ENCODE assay signal across 7 cellular contexts in the genomic region with DNA sequence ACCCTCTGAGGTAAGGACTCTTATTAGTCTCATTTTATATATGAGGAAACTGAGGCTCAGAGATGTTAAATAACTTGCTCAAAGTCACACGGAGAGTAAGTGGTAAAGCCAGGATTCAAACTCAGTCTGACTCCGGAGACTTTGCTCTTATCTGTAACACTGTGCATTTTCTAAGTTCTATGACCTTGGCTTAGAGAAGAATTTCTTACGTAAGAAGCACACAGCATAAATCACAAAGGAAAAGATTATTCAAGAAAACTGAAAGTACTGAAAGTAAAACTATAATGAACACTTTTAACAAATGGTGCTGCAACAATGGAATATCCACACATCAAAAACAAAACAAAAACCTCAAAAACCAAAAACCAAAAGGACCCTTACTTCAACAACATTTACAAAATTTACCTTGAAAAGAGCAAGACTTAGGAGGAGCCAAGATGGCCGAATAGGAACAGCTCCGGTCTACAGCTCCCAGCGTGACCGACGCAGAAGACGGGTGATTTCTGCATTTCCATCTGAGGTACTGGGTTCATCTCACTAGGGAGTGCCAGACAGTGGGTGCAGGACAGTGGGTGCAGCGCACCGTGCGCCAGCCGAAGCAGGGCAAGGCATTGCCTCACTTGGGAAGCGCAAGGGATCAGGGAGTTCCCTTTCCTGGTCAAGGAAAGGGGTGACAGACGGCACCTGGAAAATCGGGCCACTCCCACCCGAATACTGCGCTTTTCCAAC. TPM values are rescaled to one million over a fixed set of nuclear protein-coding genes. Genes with fewer than 3 reads are reported as not detected.
DNase-seq lines count a peak whose midpoint lies in the region; ATAC-seq, FAIRE-seq and TF ChIP-seq lines count a peak whose summit lies in the region.
"Not testable (repeated sequence)": the region's sequence is repeated elsewhere in the genome, so short reads cannot be mapped to it uniquely, and the experiment has no call there.

No MANE protein-coding gene starts in this region.

- WGBS in HepG2 (ENCODE audit: low lambda C conversion rate) = 76% methylated on average over 9 of the region's 18 CpGs

- peaks cover 72% of the 10 kb centered on the region for H3K4me1 Mint-ChIP-seq in activated CD4-positive, alpha-beta memory T cell treated with anti-CD3 and anti-CD28 coated beads for 36 hours (ENCODE audit: low read depth)
- peaks cover 38% of the 10 kb centered on the region for H3K4me1 Mint-ChIP-seq in activated T-helper 17 cell treated with anti-CD3 and anti-CD28 coated beads, Interleukin-2, amount 50 U/mL, for 72 hours
- peaks cover 66% of the 10 kb centered on the region for H3K4me1 Mint-ChIP-seq in activated naive CD8-positive, alpha-beta T cell treated with anti-CD3 and anti-CD28 coated beads, Interleukin-2, amount 50 U/mL, for 24 hours

- H2AFZ ChIP-seq in HepG2 (ENCODE audit: low read length) = not testable (repeated sequence)

- not testable (repeated sequence) for H3K4me2 ChIP-seq in HepG2 (ENCODE audit: low read depth, low read length)

- ATAC-seq in activated T-helper 17 cell treated with anti-CD3 and anti-CD28 coated beads, Interleukin-2, amount 50 U/mL, for 72 hours (replicated peaks) = not testable (repeated sequence)
- ATAC-seq in activated naive CD8-positive, alpha-beta T cell treated with anti-CD3 and anti-CD28 coated beads, Interleukin-2, amount 50 U/mL, for 24 hours = peak; percentile 36
- ATAC-seq in HepG2 (peak; percentile 41; the same call in 2 of the 3 replicates), omental fat pad (ENCODE audit: low FRiP score) (peak; percentile 64)

- not testable (repeated sequence) for H3K9me3 Mint-ChIP-seq in activated CD4-positive, alpha-beta memory T cell treated with anti-CD3 and anti-CD28 coated beads for 36 hours; activated T-helper 17 cell treated with anti-CD3 and anti-CD28 coated beads, Interleukin-2, amount 50 U/mL, for 72 hours; activated naive CD8-positive, alpha-beta T cell treated with anti-CD3 and anti-CD28 coated beads, Interleukin-2, amount 50 U/mL, for 24 hours

- BruUV-seq in HepG2 (replicated peaks; lab: Mats Ljungman, UMichigan) = not testable (repeated sequence)

- H3K27ac ChIP-seq in RWPE1 = peak overlapping the region; percentile 25; the same call in 1 of the 2 replicates
- not testable (repeated sequence) for H3K27ac ChIP-seq in HepG2 (ENCODE audit: extremely low read length, insufficient read depth, low read length)

- POLR2A ChIA-PET in RWPE1 (lab: Yijun Ruan, JAX; ENCODE audit: low non-redundant PET); activated CD4-positive, alpha-beta memory T cell treated with anti-CD3 and anti-CD28 coated beads for 36 hours (lab: Charles Lee); HepG2 (lab: Yijun Ruan, JAX): not testable (repeated sequence)

- not testable (repeated sequence) for TF ChIP-seq EP300 in HepG2 (IDR thresholded peaks at IDR 0.05; ENCODE audit: low read depth in 2 of 2, low read length in 2 of 2); HepG2 (CRISPR knock-in tag; IDR thresholded peaks at IDR 0.05; ENCODE audit: borderline replicate concordance)

- H3K4me3 ChIP-seq in fibroblast of the aortic adventitia (ENCODE audit: low read depth, low read length); HepG2 (replicated peaks in 1 of 3; ENCODE audit: insufficient read depth in 1 of 3, low read depth in 2 of 3, low read length in 3 of 3): not testable (repeated sequence)

- intact Hi-C loops in activated CD4-positive, alpha-beta memory T cell treated with anti-CD3 and anti-CD28 coated beads for 36 hours (cut with micrococcal nuclease) = loop anchor here (1.0 kb wide), 2 partner anchors 16 to 41 kb away; partner anchors contain the start of gene RBM22
- intact Hi-C loops in HepG2 (cut with micrococcal nuclease; ENCODE audit: unreplicated experiment) = not testable (repeated sequence)

- TF ChIP-seq RAD21 in HepG2 (CRISPR knock-in tag; IDR thresholded peaks at IDR 0.05) = not testable (repeated sequence)

- H3K4me3 Mint-ChIP-seq in activated CD4-positive, alpha-beta memory T cell treated with anti-CD3 and anti-CD28 coated beads for 36 hours = peak overlapping the region; percentile 55
- peak overlapping the region; percentile 45 for H3K4me3 Mint-ChIP-seq in activated T-helper 17 cell treated with anti-CD3 and anti-CD28 coated beads, Interleukin-2, amount 50 U/mL, for 72 hours
- peak overlapping the region; percentile 43 for H3K4me3 Mint-ChIP-seq in activated naive CD8-positive, alpha-beta T cell treated with anti-CD3 and anti-CD28 coated beads, Interleukin-2, amount 50 U/mL, for 24 hours

- TF ChIP-seq CTCF in RWPE1 (conservative IDR thresholded peaks at IDR 0.05; ENCODE audit: low read depth); fibroblast of the aortic adventitia (IDR thresholded peaks at IDR 0.05; ENCODE audit: insufficient read depth, low read length); HepG2 (CRISPR knock-in tag; IDR thresholded peaks at IDR 0.05); omental fat pad (IDR thresholded peaks at IDR 0.05): not testable (repeated sequence)

- H3K27me3 ChIP-seq in HepG2 (ENCODE audit: control insufficient read depth in 1 of 2, insufficient read depth in 2 of 2, low read length in 2 of 2) = not testable (repeated sequence)

- H3K36me3 Mint-ChIP-seq in activated CD4-positive, alpha-beta memory T cell treated with anti-CD3 and anti-CD28 coated beads for 36 hours = peaks cover 24% of the 10 kb centered on the region
- peaks cover 66% of the 10 kb centered on the region for H3K36me3 Mint-ChIP-seq in activated T-helper 17 cell treated with anti-CD3 and anti-CD28 coated beads, Interleukin-2, amount 50 U/mL, for 72 hours (ENCODE audit: low read depth)
- peaks cover 53% of the 10 kb centered on the region for H3K36me3 Mint-ChIP-seq in activated naive CD8-positive, alpha-beta T cell treated with anti-CD3 and anti-CD28 coated beads, Interleukin-2, amount 50 U/mL, for 24 hours (ENCODE audit: low read depth)

- H3K27me3 Mint-ChIP-seq in activated CD4-positive, alpha-beta memory T cell treated with anti-CD3 and anti-CD28 coated beads for 36 hours; activated T-helper 17 cell treated with anti-CD3 and anti-CD28 coated beads, Interleukin-2, amount 50 U/mL, for 72 hours; activated naive CD8-positive, alpha-beta T cell treated with anti-CD3 and anti-CD28 coated beads, Interleukin-2, amount 50 U/mL, for 24 hours: not testable (repeated sequence)

- peaks cover 16% of the 10 kb centered on the region for H3K79me2 ChIP-seq in HepG2 (ENCODE audit: insufficient read depth, low read length)

- TF ChIP-seq POLR2A in HepG2 (IDR thresholded peaks at IDR 0.05; ENCODE audit: insufficient read depth in 1 of 2, low read depth in 2 of 2, low read length in 2 of 2) = not testable (repeated sequence)

- CTCF ChIA-PET in RWPE1 (lab: Yijun Ruan, JAX); HepG2 (lab: Yijun Ruan, JAX; ENCODE audit: low intra/inter-chr PET ratio, low total read pairs): not testable (repeated sequence)
- CTCF ChIA-PET in activated CD4-positive, alpha-beta memory T cell treated with anti-CD3 and anti-CD28 coated beads for 36 hours (lab: Charles Lee) = interaction anchor here (1.1 kb wide), 1 partner anchor 36 kb away, joined by 3 read pairs; the partner anchor contains the start of gene SMIM3

- not testable (repeated sequence) for H3K9me3 ChIP-seq in HepG2 (ENCODE audit: low read length)

- peaks cover 0 to 18% of the 10 kb centered on the region in 2 experiments; a peak in 2 of 5 replicates for H3K36me3 ChIP-seq in HepG2 (replicated peaks in 1 of 2; ENCODE audit: control insufficient read depth in 1 of 2, insufficient read depth in 2 of 2, low read length in 2 of 2)

- H3K27ac Mint-ChIP-seq in activated CD4-positive, alpha-beta memory T cell treated with anti-CD3 and anti-CD28 coated beads for 36 hours = peak overlapping the region; percentile 85
- H3K27ac Mint-ChIP-seq in activated T-helper 17 cell treated with anti-CD3 and anti-CD28 coated beads, Interleukin-2, amount 50 U/mL, for 72 hours = peak overlapping the region; percentile 42
- H3K27ac Mint-ChIP-seq in activated naive CD8-positive, alpha-beta T cell treated with anti-CD3 and anti-CD28 coated beads, Interleukin-2, amount 50 U/mL, for 24 hours = peak overlapping the region; percentile 86

- FAIRE-seq in HepG2 (lab: Jason Lieb, UNC) = peak; percentile 59

- not testable (repeated sequence) for DNase-seq in RWPE1 (ENCODE audit: low spot score); activated CD4-positive, alpha-beta memory T cell treated with anti-CD3 and anti-CD28 coated beads for 36 hours; activated naive CD8-positive, alpha-beta T cell treated with anti-CD3 and anti-CD28 coated beads, Interleukin-2, amount 50 U/mL, for 24 hours; HepG2 (ENCODE audit: low spot score); omental fat pad (ENCODE audit: low spot score)
- peak; percentile 58 for DNase-seq in fibroblast of the aortic adventitia (ENCODE audit: low read depth)

- in situ Hi-C loops in HepG2 (cut with HindIII; ENCODE audit: extremely low pct_ligation_motif_present, low pct_unique_long_range_greater_than_20kb) = not testable (repeated sequence)

- 0 out of 2 replicates have a peak overlapping the region, but pooled peaks have one; percentile 8 for H3K9ac ChIP-seq in HepG2 (ENCODE audit: insufficient read depth, low read depth, low read length)

- not testable (repeated sequence) for H4K20me1 ChIP-seq in HepG2 (ENCODE audit: insufficient read depth, low read length)

- not testable (repeated sequence) for H3K4me1 ChIP-seq in HepG2 (ENCODE audit: insufficient read depth, low read length)

RNA-seq across cellular contexts. Expression of gene DCTN4, which starts 16.2 kb away (rescaled TPM):
- 10 to 100 TPM; 32.2 to 32.9 TPM for total RNA-seq in activated CD4-positive, alpha-beta memory T cell treated with anti-CD3 and anti-CD28 coated beads for 36 hours
- total RNA-seq in activated T-helper 17 cell treated with anti-CD3 and anti-CD28 coated beads, Interleukin-2, amount 50 U/mL, for 72 hours = 10 to 100 TPM; 37.3 to 41.9 TPM
- 38.5 and 73.9 TPM in 2 replicates for total RNA-seq in fibroblast of the aortic adventitia (ENCODE audit: low replicate concordance)
- total RNA-seq in HepG2 (2016; rRNA removed; fragmentation: Illumina TruSeq; extraction: Trizol) = 26.9 and 39.7 TPM in 2 replicates
- 3.5 and 5.2 TPM in 2 replicates for total RNA-seq in HepG2 (2016; cell fraction: cytosol; rRNA removed; fragmentation: Illumina TruSeq; extraction: Trizol; ENCODE audit: low read depth)
- 28.4 and 40.9 TPM in 2 replicates for total RNA-seq in HepG2 (2016; cell fraction: insoluble cytoplasmic fraction; rRNA removed; fragmentation: Illumina TruSeq; extraction: Trizol)
- 16.8 and 20.1 TPM in 2 replicates for total RNA-seq in HepG2 (2016; cell fraction: membrane; rRNA removed; fragmentation: Illumina TruSeq; extraction: Trizol)
- 29.2 and 37.4 TPM in 2 replicates for total RNA-seq in HepG2 (2016; cell fraction: nucleus; rRNA removed; fragmentation: Illumina TruSeq; extraction: Trizol)
- 21.5 and 24.1 TPM in 2 replicates for polyA plus RNA-seq in HepG2 (2011; rRNA removed)
- polyA plus RNA-seq in HepG2 (2011; cell fraction: cytosol; rRNA removed) = 17.3 and 22.7 TPM in 2 replicates
- 18.6 and 20.3 TPM in 2 replicates for polyA plus RNA-seq in HepG2 (2011; cell fraction: nucleus; rRNA removed)
- polyA plus RNA-seq in HepG2 (2012) = 18.3 and 23.7 TPM in 2 replicates
- 1.7 and 1.8 TPM in 2 replicates for polyA plus RNA-seq in HepG2 (2016; cell fraction: cytosol; fragmentation: Illumina TruSeq; extraction: Trizol; ENCODE audit: low read depth)
- polyA plus RNA-seq in HepG2 (2016; cell fraction: insoluble cytoplasmic fraction; fragmentation: Illumina TruSeq; extraction: Trizol; ENCODE audit: low read depth) = 42.0 and 42.5 TPM in 2 replicates
- 7.3 and 8.7 TPM in 2 replicates for polyA plus RNA-seq in HepG2 (2016; cell fraction: membrane; fragmentation: Illumina TruSeq; extraction: Trizol; ENCODE audit: low read depth)
- polyA plus RNA-seq in HepG2 (2016; cell fraction: nucleus; fragmentation: Illumina TruSeq; extraction: Trizol; ENCODE audit: insufficient read depth, low read depth) = 24.5 and 29.7 TPM in 2 replicates
- 41.6 and 54.4 TPM in 2 replicates for polyA minus RNA-seq in HepG2 (2011; rRNA and poly(A)+ RNA removed; ENCODE audit: low replicate concordance)
- 26.7 and 27.0 TPM in 2 replicates for polyA minus RNA-seq in HepG2 (2011; cell fraction: cytosol; rRNA and poly(A)+ RNA removed)
- polyA minus RNA-seq in HepG2 (2011; cell fraction: nucleus; rRNA and poly(A)+ RNA removed) = 59.4 and 66.0 TPM in 2 replicates
- total RNA-seq in omental fat pad = 10 to 100 TPM; 52.2 to 84.9 (median 67.0) TPM

RNA-seq across cellular contexts. Expression of gene SMIM3, which starts 36.0 kb away (rescaled TPM):
- total RNA-seq in activated CD4-positive, alpha-beta memory T cell treated with anti-CD3 and anti-CD28 coated beads for 36 hours = 10 to 100 TPM; 22.4 to 22.8 TPM
- total RNA-seq in activated T-helper 17 cell treated with anti-CD3 and anti-CD28 coated beads, Interleukin-2, amount 50 U/mL, for 72 hours = 10 to 100 TPM; 17.7 to 20.2 TPM
- 15.0 and 61.8 TPM in 2 replicates for total RNA-seq in fibroblast of the aortic adventitia (ENCODE audit: low replicate concordance)
- 11.6 and 14.1 TPM in 2 replicates for total RNA-seq in HepG2 (2016; rRNA removed; fragmentation: Illumina TruSeq; extraction: Trizol)
- 17.2 and 21.9 TPM in 2 replicates for total RNA-seq in HepG2 (2016; cell fraction: cytosol; rRNA removed; fragmentation: Illumina TruSeq; extraction: Trizol; ENCODE audit: low read depth)
- 12.8 and 13.2 TPM in 2 replicates for total RNA-seq in HepG2 (2016; cell fraction: insoluble cytoplasmic fraction; rRNA removed; fragmentation: Illumina TruSeq; extraction: Trizol)
- total RNA-seq in HepG2 (2016; cell fraction: membrane; rRNA removed; fragmentation: Illumina TruSeq; extraction: Trizol) = 26.9 and 32.8 TPM in 2 replicates
- 5.2 and 6.0 TPM in 2 replicates for total RNA-seq in HepG2 (2016; cell fraction: nucleus; rRNA removed; fragmentation: Illumina TruSeq; extraction: Trizol)
- 71.3 and 96.7 TPM in 2 replicates for polyA plus RNA-seq in HepG2 (2011; rRNA removed)
- polyA plus RNA-seq in HepG2 (2011; cell fraction: cytosol; rRNA removed) = 110 and 111 TPM in 2 replicates
- 25.5 and 30.6 TPM in 2 replicates for polyA plus RNA-seq in HepG2 (2011; cell fraction: nucleus; rRNA removed)
- polyA plus RNA-seq in HepG2 (2012) = 81.2 and 85.5 TPM in 2 replicates
- 17.8 and 26.6 TPM in 2 replicates for polyA plus RNA-seq in HepG2 (2016; cell fraction: cytosol; fragmentation: Illumina TruSeq; extraction: Trizol; ENCODE audit: low read depth)
- polyA plus RNA-seq in HepG2 (2016; cell fraction: insoluble cytoplasmic fraction; fragmentation: Illumina TruSeq; extraction: Trizol; ENCODE audit: low read depth) = 12.2 and 14.7 TPM in 2 replicates
- polyA plus RNA-seq in HepG2 (2016; cell fraction: membrane; fragmentation: Illumina TruSeq; extraction: Trizol; ENCODE audit: low read depth) = 22.1 and 31.4 TPM in 2 replicates
- 8.9 and 9.4 TPM in 2 replicates for polyA plus RNA-seq in HepG2 (2016; cell fraction: nucleus; fragmentation: Illumina TruSeq; extraction: Trizol; ENCODE audit: insufficient read depth, low read depth)
- polyA minus RNA-seq in HepG2 (2011; rRNA and poly(A)+ RNA removed; ENCODE audit: low replicate concordance) = 0.09 and 62.7 TPM in 2 replicates
- 32.4 and 33.9 TPM in 2 replicates for polyA minus RNA-seq in HepG2 (2011; cell fraction: cytosol; rRNA and poly(A)+ RNA removed)
- 9.8 and 12.9 TPM in 2 replicates for polyA minus RNA-seq in HepG2 (2011; cell fraction: nucleus; rRNA and poly(A)+ RNA removed)
- total RNA-seq in omental fat pad = 100 to 1,000 TPM; 140 to 211 (median 157) TPM

RNA-seq across cellular contexts. Expression of gene RBM22, which starts 41.7 kb away (rescaled TPM):
- 10 to 100 TPM; 59.6 to 66.4 TPM for total RNA-seq in activated CD4-positive, alpha-beta memory T cell treated with anti-CD3 and anti-CD28 coated beads for 36 hours
- 10 to 100 TPM; 60.3 to 61.5 TPM for total RNA-seq in activated T-helper 17 cell treated with anti-CD3 and anti-CD28 coated beads, Interleukin-2, amount 50 U/mL, for 72 hours
- total RNA-seq in fibroblast of the aortic adventitia (ENCODE audit: low replicate concordance) (35.7 and 60.4 TPM in 2 replicates), HepG2 (2016; rRNA removed; fragmentation: Illumina TruSeq; extraction: Trizol) (27.7 and 28.3 TPM in 2 replicates), omental fat pad (10 to 100 TPM; 38.3 to 42.0 (median 40.5) TPM)
- 5.7 and 6.4 TPM in 2 replicates for total RNA-seq in HepG2 (2016; cell fraction: cytosol; rRNA removed; fragmentation: Illumina TruSeq; extraction: Trizol; ENCODE audit: low read depth)
- total RNA-seq in HepG2 (2016; cell fraction: insoluble cytoplasmic fraction; rRNA removed; fragmentation: Illumina TruSeq; extraction: Trizol) = 23.8 and 26.3 TPM in 2 replicates
- 11.5 and 11.9 TPM in 2 replicates for total RNA-seq in HepG2 (2016; cell fraction: membrane; rRNA removed; fragmentation: Illumina TruSeq; extraction: Trizol)
- 27.4 and 28.2 TPM in 2 replicates for total RNA-seq in HepG2 (2016; cell fraction: nucleus; rRNA removed; fragmentation: Illumina TruSeq; extraction: Trizol)
- polyA plus RNA-seq in HepG2 (2011; rRNA removed) = 27.3 and 35.0 TPM in 2 replicates
- 12.7 and 16.9 TPM in 2 replicates for polyA plus RNA-seq in HepG2 (2011; cell fraction: cytosol; rRNA removed)
- 42.7 and 44.5 TPM in 2 replicates for polyA plus RNA-seq in HepG2 (2011; cell fraction: nucleus; rRNA removed)
- 25.4 and 28.8 TPM in 2 replicates for polyA plus RNA-seq in HepG2 (2012)
- polyA plus RNA-seq in HepG2 (2016; cell fraction: cytosol; fragmentation: Illumina TruSeq; extraction: Trizol; ENCODE audit: low read depth) = 2.7 and 3.2 TPM in 2 replicates
- 34.5 and 39.1 TPM in 2 replicates for polyA plus RNA-seq in HepG2 (2016; cell fraction: insoluble cytoplasmic fraction; fragmentation: Illumina TruSeq; extraction: Trizol; ENCODE audit: low read depth)
- polyA plus RNA-seq in HepG2 (2016; cell fraction: membrane; fragmentation: Illumina TruSeq; extraction: Trizol; ENCODE audit: low read depth) = 7.7 and 9.1 TPM in 2 replicates
- 43.5 and 48.3 TPM in 2 replicates for polyA plus RNA-seq in HepG2 (2016; cell fraction: nucleus; fragmentation: Illumina TruSeq; extraction: Trizol; ENCODE audit: insufficient read depth, low read depth)
- 9.8 and 27.6 TPM in 2 replicates for polyA minus RNA-seq in HepG2 (2011; rRNA and poly(A)+ RNA removed; ENCODE audit: low replicate concordance)
- polyA minus RNA-seq in HepG2 (2011; cell fraction: cytosol; rRNA and poly(A)+ RNA removed) = 12.1 and 16.2 TPM in 2 replicates
- 43.9 and 49.9 TPM in 2 replicates for polyA minus RNA-seq in HepG2 (2011; cell fraction: nucleus; rRNA and poly(A)+ RNA removed)
